ENCODE assay signal across 13 cellular contexts in genomic region chr10:14549496-14549895, GRCh38.
DNase-seq lines count a peak whose midpoint lies in the region; ATAC-seq and TF ChIP-seq lines count a peak whose summit lies in the region.
"Had no signal": no experiment of that assay in that cellular context is flagged by ENCODE, and none has a peak within 500 bp of the region (broad histone marks: within the 10 kb centered on the region; RNA-seq: fewer than 3 reads in every experiment).

No MANE protein-coding gene starts in this region.

- in situ Hi-C loops in astrocyte of the spinal cord (cut with HindIII; ENCODE audit: low sequenced_read_pairs): no loop called here

- H3K4me3 ChIP-seq in astrocyte of the spinal cord (ENCODE audit: low read depth, low read length): no peak overlapping the region
- no peak overlapping the region for H3K4me3 ChIP-seq in right lobe of liver
- H3K4me3 ChIP-seq: upper lobe of right lung had no signal

- H3K9me3 ChIP-seq in right lobe of liver: no peaks in the 10 kb centered on the region
- H3K9me3 ChIP-seq: upper lobe of right lung had no signal

- ATAC-seq in activated CD8-positive, alpha-beta memory T cell treated with anti-CD3 and anti-CD28 coated beads, Interleukin-2, amount 10 ng/mL, durations not matched to agents 7 days and 5 days: no peak
- ATAC-seq in right lobe of liver: no peak

- no peak for TF ChIP-seq CTCF in astrocyte of the spinal cord (IDR thresholded peaks at IDR 0.05; ENCODE audit: low read depth, low read length)
- no peak for TF ChIP-seq CTCF in right lobe of liver (IDR thresholded peaks at IDR 0.05)

- H3K27me3 ChIP-seq in right lobe of liver: no peaks in the 10 kb centered on the region
- H3K27me3 ChIP-seq: upper lobe of right lung had no signal

- peaks cover 37% of the 10 kb centered on the region for H3K36me3 Mint-ChIP-seq in activated CD8-positive, alpha-beta memory T cell treated with anti-CD3 and anti-CD28 coated beads, Interleukin-2, amount 10 ng/mL, durations not matched to agents 7 days and 5 days

- no peak overlapping the region for H3K4me3 Mint-ChIP-seq in activated CD8-positive, alpha-beta memory T cell treated with anti-CD3 and anti-CD28 coated beads, Interleukin-2, amount 10 ng/mL, durations not matched to agents 7 days and 5 days

- H3K36me3 ChIP-seq in right lobe of liver: no peaks in the 10 kb centered on the region
- H3K36me3 ChIP-seq: upper lobe of right lung had no signal

- H3K27ac ChIP-seq in right lobe of liver: peak overlapping the region in 2 of 3 donors; percentile 48 to 92

- H3K27me3 Mint-ChIP-seq in activated CD8-positive, alpha-beta memory T cell treated with anti-CD3 and anti-CD28 coated beads, Interleukin-2, amount 10 ng/mL, durations not matched to agents 7 days and 5 days: no peaks in the 10 kb centered on the region

- TF ChIP-seq POLR2A in right lobe of liver (IDR thresholded peaks at IDR 0.05): no peak
- TF ChIP-seq POLR2A in erythroblast (IDR thresholded peaks at IDR 0.05; ENCODE audit: low read length): no peak

- intact Hi-C loops in right lobe of liver (cut with DNase I): no loop called here

- H3K27ac Mint-ChIP-seq in activated CD8-positive, alpha-beta memory T cell treated with anti-CD3 and anti-CD28 coated beads, Interleukin-2, amount 10 ng/mL, durations not matched to agents 7 days and 5 days: no peak overlapping the region

- no peaks in the 10 kb centered on the region for H3K9me3 Mint-ChIP-seq in activated CD8-positive, alpha-beta memory T cell treated with anti-CD3 and anti-CD28 coated beads, Interleukin-2, amount 10 ng/mL, durations not matched to agents 7 days and 5 days (ENCODE audit: low read depth)

- CTCF ChIA-PET in activated CD8-positive, alpha-beta memory T cell treated with anti-CD3 and anti-CD28 coated beads, Interleukin-2, amount 10 ng/mL, durations not matched to agents 7 days and 5 days (lab: Charles Lee): interaction anchor here (1.1 to 2.1 kb wide), 6 partner anchors 9 to 51 kb away, joined by 3 to 6 read pairs (median 4); no protein-coding TSS in a partner anchor

- peak; percentile 46 for DNase-seq in activated CD8-positive, alpha-beta memory T cell treated with anti-CD3 and anti-CD28 coated beads, Interleukin-2, amount 50 U/mL, for 48 hours
- no peak for DNase-seq in activated CD8-positive, alpha-beta memory T cell treated with anti-CD3 and anti-CD28 coated beads, Interleukin-2, amount 10 ng/mL, durations not matched to agents 7 days and 5 days
- DNase-seq in astrocyte of the spinal cord (ENCODE audit: low read depth, low spot score) (peak; percentile 36), right lobe of liver (no peak), stromal cell of bone marrow (ENCODE audit: low read depth) (peak; percentile 79), SW480 (ENCODE audit: low spot score) (no peak), NCI-H226 (no peak), erythroblast (lab: John Stamatoyannopoulos, UW) (no peak)
- DNase-seq: activated CD4-positive, CD25-positive, alpha-beta regulatory T cell; DMS79; HCEC 1CT; NCI-H526 treated with DMSO at 0.1 percent for 48 hours; upper lobe of right lung had no signal

- H3K4me1 ChIP-seq in right lobe of liver: peaks cover 0 to 53% (median 15%) of the 10 kb centered on the region in 4 donors

- WGBS in right lobe of liver (ENCODE audit: insufficient coverage, low coverage, low lambda C conversion rate, missing lambda C conversion rate): 82% methylated on average over 6 of the region's 6 CpGs

- H3K4me1 Mint-ChIP-seq in activated CD8-positive, alpha-beta memory T cell treated with anti-CD3 and anti-CD28 coated beads, Interleukin-2, amount 10 ng/mL, durations not matched to agents 7 days and 5 days: peaks cover 70% of the 10 kb centered on the region

Comparison
In these comparisons a context has a peak if more than half of its experiments do, and no peak if none do; other contexts are left out.
1. DNase-seq: peak in activated CD8-positive, alpha-beta memory T cell treated with anti-CD3 and anti-CD28 coated beads, Interleukin-2, amount 50 U/mL, for 48 hours (single experiment), astrocyte of the spinal cord (single experiment) and stromal cell of bone marrow (single experiment); none in activated CD8-positive, alpha-beta memory T cell treated with anti-CD3 and anti-CD28 coated beads, Interleukin-2, amount 10 ng/mL, durations not matched to agents 7 days and 5 days (single experiment), right lobe of liver (0 of 3), SW480 (single experiment), NCI-H226 (single experiment) and erythroblast (0 of 2).